Comparison of ENCODE assay signal across 2 cellular contexts in the genomic region with DNA sequence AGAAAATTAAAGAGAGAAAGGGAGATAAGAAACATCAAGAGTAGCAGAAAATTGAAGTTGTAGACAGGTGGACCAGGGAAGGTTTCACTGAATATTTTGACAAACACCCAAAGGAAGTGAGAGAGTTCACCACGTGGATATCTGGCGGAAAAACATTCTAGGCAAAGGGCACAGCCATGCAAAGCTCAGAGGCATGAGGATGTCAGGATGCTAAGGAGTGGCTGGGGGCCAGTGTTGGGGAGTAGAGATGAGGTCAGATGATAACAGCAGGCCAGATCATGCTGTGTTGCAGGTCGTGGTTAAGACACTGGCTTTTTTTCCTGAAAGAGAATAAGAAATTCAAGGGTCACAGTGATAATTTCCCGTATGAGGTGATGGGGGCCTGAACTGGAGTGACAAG.
TF ChIP-seq lines count a peak whose summit lies in the region.

No MANE protein-coding gene starts in this region.

TF ChIP-seq in IMR-90, 13 proteins besides CTCF, POLR2A, EP300 and RAD21:
- TF ChIP-seq RCOR1 (IDR thresholded peaks at IDR 0.05; ENCODE audit: insufficient replicate concordance, low read length) = no peak
- no peak for TF ChIP-seq CHD1 (IDR thresholded peaks at IDR 0.05; ENCODE audit: low read depth, low read length)
- TF ChIP-seq FOS (IDR thresholded peaks at IDR 0.05; ENCODE audit: low read depth, low read length) = no peak
- TF ChIP-seq MAFK (IDR thresholded peaks at IDR 0.05; ENCODE audit: low read depth, low read length) = no peak
- no peak for TF ChIP-seq BHLHE40 (IDR thresholded peaks at IDR 0.05; ENCODE audit: low read depth, low read length)
- no peak for TF ChIP-seq ELK1 (IDR thresholded peaks at IDR 0.05; ENCODE audit: borderline replicate concordance, low read depth, low read length)
- no peak for TF ChIP-seq SMC3 (IDR thresholded peaks at IDR 0.05; ENCODE audit: low read depth, low read length)
- TF ChIP-seq MXI1 (IDR thresholded peaks at IDR 0.05; ENCODE audit: borderline replicate concordance, low read depth, low read length) = no peak
- TF ChIP-seq CEBPB (IDR thresholded peaks at IDR 0.05; ENCODE audit: low read depth, low read length) = no peak
- no peak for TF ChIP-seq NFE2L2 (IDR thresholded peaks at IDR 0.05; ENCODE audit: low read depth, low read length)
- no peak for TF ChIP-seq USF2 (IDR thresholded peaks at IDR 0.05; ENCODE audit: low read depth, low read length)
- TF ChIP-seq RFX5 (IDR thresholded peaks at IDR 0.05; ENCODE audit: low read depth, low read length) = no peak
- TF ChIP-seq MAZ (IDR thresholded peaks at IDR 0.05; ENCODE audit: borderline replicate concordance, low read depth, low read length) = no peak

TF ChIP-seq in H1, 55 proteins besides CTCF, POLR2A, EP300 and RAD21:
- TF ChIP-seq JUND (IDR thresholded peaks at IDR 0.05; ENCODE audit: low read length) = no peak
- TF ChIP-seq, protein P1, sequence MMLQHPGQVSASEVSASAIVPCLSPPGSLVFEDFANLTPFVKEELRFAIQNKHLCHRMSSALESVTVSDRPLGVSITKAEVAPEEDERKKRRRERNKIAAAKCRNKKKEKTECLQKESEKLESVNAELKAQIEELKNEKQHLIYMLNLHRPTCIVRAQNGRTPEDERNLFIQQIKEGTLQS (IDR thresholded peaks at IDR 0.05; ENCODE audit: insufficient read depth, low read depth, low read length) = no peak
- TF ChIP-seq POU5F1 (IDR thresholded peaks at IDR 0.05; ENCODE audit: low read depth, low read length) = no peak
- no peak for TF ChIP-seq GABPA (IDR thresholded peaks at IDR 0.05; ENCODE audit: borderline replicate concordance, insufficient read depth, low read length)
- no peak for TF ChIP-seq SUZ12 (IDR thresholded peaks at IDR 0.05; ENCODE audit: low read length)
- no peak for TF ChIP-seq ASH2L (IDR thresholded peaks at IDR 0.05; ENCODE audit: low read length)
- TF ChIP-seq USF2 (IDR thresholded peaks at IDR 0.05; ENCODE audit: low read length) = no peak
- no peak for TF ChIP-seq NANOG (IDR thresholded peaks at IDR 0.05; ENCODE audit: insufficient read depth, low read depth, low read length, poor library complexity, severe bottlenecking)
- no peak for TF ChIP-seq JUN (IDR thresholded peaks at IDR 0.05; ENCODE audit: low read depth, low read length)
- TF ChIP-seq SAP30 (IDR thresholded peaks at IDR 0.05; ENCODE audit: insufficient read depth, insufficient replicate concordance, low read length) = no peak
- no peak for TF ChIP-seq KDM1A (IDR thresholded peaks at IDR 0.05; ENCODE audit: borderline replicate concordance, low read length)
- no peak for TF ChIP-seq BRCA1 (IDR thresholded peaks at IDR 0.05; ENCODE audit: low read depth, low read length)
- TF ChIP-seq SP1 (IDR thresholded peaks at IDR 0.05; ENCODE audit: low read depth, low read length) = no peak
- TF ChIP-seq EZH2 (IDR thresholded peaks at IDR 0.05; ENCODE audit: low read depth, low read length, severe bottlenecking) = no peak
- TF ChIP-seq MAFK (IDR thresholded peaks at IDR 0.05; ENCODE audit: low read depth, low read length) = no peak
- TF ChIP-seq EGR1 (IDR thresholded peaks at IDR 0.05; ENCODE audit: borderline replicate concordance, low read depth, low read length) = no peak
- TF ChIP-seq RBBP5 (IDR thresholded peaks at IDR 0.05; ENCODE audit: borderline replicate concordance, low read depth, low read length) = no peak
- TF ChIP-seq TAF1 (IDR thresholded peaks at IDR 0.05; ENCODE audit: low read depth, low read length) = no peak
- no peak for TF ChIP-seq CHD2 (IDR thresholded peaks at IDR 0.05; ENCODE audit: low read length)
- no peak for TF ChIP-seq HDAC6 (IDR thresholded peaks at IDR 0.05; ENCODE audit: low read depth, low read length)
